9 cellular contexts compared by ENCODE assay signal in genomic region chr9:116549061-116549664, GRCh38.
DNase-seq lines count a peak whose midpoint lies in the region; ATAC-seq, FAIRE-seq and TF ChIP-seq lines count a peak whose summit lies in the region.
"Had no signal": no experiment of that assay in that cellular context is flagged by ENCODE, and none has a peak within 500 bp of the region (broad histone marks: within the 10 kb centered on the region; RNA-seq: fewer than 3 reads in every experiment).

No MANE protein-coding gene starts in this region.

- peak; percentile 93 for DNase-seq in EH (ENCODE audit: low read depth)
- no peak for DNase-seq in Panc1 (ENCODE audit: low read depth, low spot score)
- peak; percentile 99 for DNase-seq in fibroblast of mammary gland (ENCODE audit: low read depth)
- peak in 4 of 6 donors; percentile 24 to 68 (median 50) for DNase-seq in pancreas
- DNase-seq in neural progenitor cell (ENCODE audit: low spot score), result no peak
- no peak for DNase-seq in NCI-H2196 (lab: John Stamatoyannopoulos, UW; ENCODE audit: unreplicated experiment)
- no peak for DNase-seq in DMS53 (lab: John Stamatoyannopoulos, UW)

- no peak overlapping the region for H3K4me2 ChIP-seq in neural progenitor cell

- H3K9me3 Mint-ChIP-seq in neural progenitor cell, result no peaks in the 10 kb centered on the region
- H3K9me3 Mint-ChIP-seq: memory B cell had no signal

- H3K27me3 ChIP-seq in Panc1 (ENCODE audit: control insufficient read depth, insufficient read depth, low read length) (no peaks in the 10 kb centered on the region), pancreas (no peaks in the 10 kb centered on the region), neural progenitor cell (no peaks in the 10 kb centered on the region)

- in situ Hi-C loops in Panc1 (cut with HindIII; ENCODE audit: low pct_unique_long_range_greater_than_20kb, low sequenced_read_pairs), result no loop called here

- H3K4me1 ChIP-seq in Panc1 (ENCODE audit: control insufficient read depth, insufficient read depth, low read length) (no peaks in the 10 kb centered on the region), pancreas (peaks cover 0 to 20% (median 9%) of the 10 kb centered on the region in 3 donors), neural progenitor cell (no peaks in the 10 kb centered on the region)

- H3K4me3 ChIP-seq in Panc1 (ENCODE audit: low read depth in 2 of 2, low read length in 2 of 2), result no peak overlapping the region
- H3K4me3 ChIP-seq in fibroblast of mammary gland (ENCODE audit: control insufficient read depth, low read depth, low read length), result no peak overlapping the region
- H3K4me3 ChIP-seq in pancreas, result no peak overlapping the region
- H3K4me3 ChIP-seq in neural progenitor cell, result no peak overlapping the region

- H3K4me1 Mint-ChIP-seq in neural progenitor cell, result peaks cover 3% of the 10 kb centered on the region
- H3K4me1 Mint-ChIP-seq: memory B cell had no signal

- H3K4me3 Mint-ChIP-seq in neural progenitor cell, result no peak overlapping the region
- H3K4me3 Mint-ChIP-seq: memory B cell had no signal

- CTCF ChIA-PET in Panc1 (lab: Charles Lee), result interaction anchor here (0.6 kb wide), 1 partner anchor 188 kb away, joined by 9 read pairs; no protein-coding TSS in a partner anchor

- H3K79me2 ChIP-seq in neural progenitor cell (ENCODE audit: low read depth), result no peaks in the 10 kb centered on the region

- no peaks in the 10 kb centered on the region for H4K20me1 ChIP-seq in neural progenitor cell (ENCODE audit: low read depth)

- no peak overlapping the region for H3K27ac Mint-ChIP-seq in neural progenitor cell
- H3K27ac Mint-ChIP-seq: memory B cell had no signal

- TF ChIP-seq CTCF in Panc1 (IDR thresholded peaks at IDR 0.05) (no peak), fibroblast of mammary gland (conservative IDR thresholded peaks at IDR 0.05; ENCODE audit: control insufficient read depth, insufficient read depth, low read depth, low read length) (no peak), pancreas (IDR thresholded peaks at IDR 0.05) (no peak), neural progenitor cell (IDR thresholded peaks at IDR 0.05) (no peak)

- no peak overlapping the region for H2AFZ ChIP-seq in neural progenitor cell (replicated peaks)

- no peak overlapping the region for H3K9ac ChIP-seq in neural progenitor cell

- H3K9me3 ChIP-seq in Panc1 (ENCODE audit: control insufficient read depth, insufficient read depth, low read depth, low read length) (no peaks in the 10 kb centered on the region), pancreas (no peaks in the 10 kb centered on the region), neural progenitor cell (ENCODE audit: low read depth) (no peaks in the 10 kb centered on the region)

- intact Hi-C loops in Panc1 (cut with micrococcal nuclease; ENCODE audit: unreplicated experiment) (no loop called here), pancreas (cut with DNase I) (no loop called here)

- POLR2A ChIA-PET in Panc1 (lab: Charles Lee), result no interaction called here

- H3F3A ChIP-seq in neural progenitor cell (ENCODE audit: low read depth), result no peaks in the 10 kb centered on the region

- WGBS in pancreas, 2 donors, result 74 to 87% methylated on average over 9 of the region's 9 CpGs

- BruUV-seq in Panc1 (replicated peaks; lab: Mats Ljungman, UMichigan), result no TSS peak

- H3K27ac ChIP-seq in Panc1 (ENCODE audit: low read length) (no peak overlapping the region), pancreas (no peak overlapping the region), neural progenitor cell (no peak overlapping the region)

- H3K36me3 Mint-ChIP-seq in neural progenitor cell, result no peaks in the 10 kb centered on the region
- H3K36me3 Mint-ChIP-seq: memory B cell had no signal

- no peak for FAIRE-seq in pancreas (lab: Jason Lieb, UNC)

- peak; percentile 68 for ATAC-seq in Panc1
- ATAC-seq in pancreas, result peak in 3 of 4 donors; percentile 45 to 80 (median 62)
- ATAC-seq in HG03095 (IDR thresholded peaks at IDR 0.05; ENCODE audit: unreplicated experiment), result no peak

- no peaks in the 10 kb centered on the region for H3K27me3 Mint-ChIP-seq in neural progenitor cell (ENCODE audit: insufficient read depth, low read depth)
- H3K27me3 Mint-ChIP-seq: memory B cell had no signal

- H3K36me3 ChIP-seq in Panc1 (ENCODE audit: control insufficient read depth, insufficient read depth, low read length), result no peaks in the 10 kb centered on the region
- no peaks in the 10 kb centered on the region for H3K36me3 ChIP-seq in pancreas
- no peaks in the 10 kb centered on the region for H3K36me3 ChIP-seq in neural progenitor cell

Comparison
In these comparisons a context has a peak if more than half of its experiments do, and no peak if none do; other contexts are left out.
1. DNase-seq: peak in EH (single experiment), fibroblast of mammary gland (single experiment) and pancreas (4 of 6); none in Panc1 (single experiment), neural progenitor cell (single experiment), NCI-H2196 (single experiment) and DMS53 (single experiment).